ENCODE assay signal across 1 cellular context in the genomic region with DNA sequence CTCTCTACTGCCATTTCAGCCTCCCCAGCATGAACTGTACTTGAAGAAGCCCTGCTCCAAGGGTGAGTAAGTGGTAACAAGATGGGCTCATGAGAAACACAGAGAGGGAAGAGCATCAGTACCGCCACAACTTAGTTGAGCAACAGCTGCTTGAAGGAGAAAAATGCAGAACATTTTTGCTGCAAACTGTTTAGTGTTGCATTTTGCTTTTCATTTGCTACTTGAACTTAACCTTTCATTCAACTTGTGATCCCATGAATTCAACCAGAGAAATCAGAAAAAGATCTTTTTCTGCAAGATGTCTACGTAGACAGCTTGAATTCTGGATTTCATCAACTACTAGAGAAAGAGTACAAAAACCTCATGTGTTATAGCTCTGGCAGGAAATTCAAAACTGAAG.
TF ChIP-seq lines count a peak whose summit lies in the region.

No MANE protein-coding gene starts in this region.

TF ChIP-seq in SK-N-SH, 30 proteins besides CTCF, POLR2A, EP300 and RAD21:
- TF ChIP-seq, protein P1, sequence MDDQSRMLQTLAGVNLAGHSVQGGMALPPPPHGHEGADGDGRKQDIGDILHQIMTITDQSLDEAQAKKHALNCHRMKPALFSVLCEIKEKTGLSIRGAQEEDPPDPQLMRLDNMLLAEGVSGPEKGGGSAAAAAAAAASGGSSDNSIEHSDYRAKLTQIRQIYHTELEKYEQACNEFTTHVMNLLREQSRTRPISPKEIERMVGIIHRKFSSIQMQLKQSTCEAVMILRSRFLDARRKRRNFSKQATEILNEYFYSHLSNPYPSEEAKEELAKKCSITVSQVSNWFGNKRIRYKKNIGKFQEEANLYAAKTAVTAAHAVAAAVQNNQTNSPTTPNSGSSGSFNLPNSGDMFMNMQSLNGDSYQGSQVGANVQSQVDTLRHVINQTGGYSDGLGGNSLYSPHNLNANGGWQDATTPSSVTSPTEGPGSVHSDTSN (IDR thresholded peaks at IDR 0.05), result peak; percentile 16; the same call in 1 of the 2 replicates
- TF ChIP-seq MXI1 (IDR thresholded peaks at IDR 0.05; ENCODE audit: low read depth, low read length) (no peak), RFX5 (IDR thresholded peaks at IDR 0.05; ENCODE audit: low read length) (no peak), GATA2 (CRISPR knock-in tag; IDR thresholded peaks at IDR 0.05) (no peak), TCF12 (IDR thresholded peaks at IDR 0.05) (peak; percentile 81), POLR2AphosphoS5 (IDR thresholded peaks at IDR 0.05; ENCODE audit: low read depth, low read length) (no peak), CHD2 (IDR thresholded peaks at IDR 0.05; ENCODE audit: low read length, partially characterized antibody) (no peak)
